8 cellular contexts compared by ENCODE assay signal in genomic region chr6:108556864-108557493, GRCh38. TPM values are rescaled to one million over a fixed set of nuclear protein-coding genes. Genes with fewer than 3 reads are reported as not detected.
DNase-seq lines count a peak whose midpoint lies in the region; ATAC-seq and TF ChIP-seq lines count a peak whose summit lies in the region.

No MANE protein-coding gene starts in this region.

- H3K27ac Mint-ChIP-seq in T-cell: peak overlapping the region; percentile 59 to 84

- ATAC-seq in T-cell (replicated peaks in 1 of 4): no peak
- no peak for ATAC-seq in GM21723 (IDR thresholded peaks at IDR 0.05; ENCODE audit: unreplicated experiment)
- ATAC-seq in HG02623 (IDR thresholded peaks at IDR 0.05; ENCODE audit: unreplicated experiment): no peak
- ATAC-seq in GM21367 (IDR thresholded peaks at IDR 0.05; ENCODE audit: unreplicated experiment): no peak

- CTCF ChIA-PET in T-cell (lab: Charles Lee): interaction anchor here (0.6 to 1.6 kb wide), 4 partner anchors 15 to 631 kb away, joined by 3 to 4 read pairs (median 3); no protein-coding TSS in a partner anchor

- peak overlapping the region; percentile 62 to 72 for H3K4me3 ChIP-seq in foreskin fibroblast (ENCODE audit: low read depth in 1 of 2, low read length in 2 of 2)
- peak overlapping the region; percentile 76 to 86 (median 80) for H3K4me3 ChIP-seq in skeletal muscle tissue (ENCODE audit: low read length in 3 of 3)

- no peaks in the 10 kb centered on the region for H3K9me3 ChIP-seq in skeletal muscle tissue (ENCODE audit: control insufficient read depth in 3 of 3, low read length in 3 of 3)

- H3K27ac ChIP-seq in skeletal muscle tissue (ENCODE audit: low read depth, low read length): peak overlapping the region; percentile 94

- peaks cover under 1% of the 10 kb centered on the region for H3K36me3 Mint-ChIP-seq in T-cell

- H3K36me3 ChIP-seq in skeletal muscle tissue (ENCODE audit: control insufficient read depth in 3 of 3, insufficient read depth in 3 of 3, low read length in 3 of 3): peaks cover 0 to 4% (median 0%) of the 10 kb centered on the region in 3 donors

- H3K4me1 ChIP-seq in skeletal muscle tissue (ENCODE audit: control insufficient read depth in 3 of 3, insufficient read depth in 3 of 3, low read length in 3 of 3): peaks cover 31 to 41% (median 34%) of the 10 kb centered on the region in 3 donors

- no peak for TF ChIP-seq CTCF in foreskin fibroblast (IDR thresholded peaks at IDR 0.05; ENCODE audit: low read depth, low read length)

- DNase-seq in H4 (ENCODE audit: low spot score) (peak; percentile 38), T-cell (peak in 2 of 34 experiments; percentile 1 to 10), foreskin fibroblast (peak; percentile 33 to 68), NCI-H2029 (lab: John Stamatoyannopoulos, UW) (no peak)

- H3K4me3 Mint-ChIP-seq in T-cell: peak overlapping the region; percentile 72 to 95 (median 87)

- peak overlapping the region; percentile 86 to 95 (median 88) for H3K9ac ChIP-seq in skeletal muscle tissue (ENCODE audit: low read depth in 1 of 3, low read length in 3 of 3)

- POLR2A ChIA-PET in T-cell (lab: Charles Lee): interaction anchor here in 1 of 2 donors (1.1 kb wide), 1 partner anchor 9 kb away, joined by 4 read pairs; no protein-coding TSS in a partner anchor

- H3K9me3 Mint-ChIP-seq in T-cell: no peaks in the 10 kb centered on the region

- no peaks in the 10 kb centered on the region for H3K27me3 ChIP-seq in skeletal muscle tissue (ENCODE audit: control insufficient read depth in 3 of 3, insufficient read depth in 3 of 3, low read length in 3 of 3)

- peaks cover 4 to 14% (median 9%) of the 10 kb centered on the region in 3 donors for H3K4me1 Mint-ChIP-seq in T-cell

- H3K27me3 Mint-ChIP-seq in T-cell: peaks cover 0 to 3% of the 10 kb centered on the region in 2 donors

RNA-seq across cellular contexts. Expression of gene FOXO3, which starts 3.7 kb away (rescaled TPM):
- total RNA-seq in H4 (2014; rRNA removed; shearing (Covaris generic)): 6.2 and 7.2 TPM in 2 replicates
- total RNA-seq in T-cell (10 to 100 TPM; 21.5 to 26.2 (median 22.2) TPM), skeletal muscle tissue (30.8 TPM)
